2 cellular contexts compared by ENCODE assay signal in the genomic region with DNA sequence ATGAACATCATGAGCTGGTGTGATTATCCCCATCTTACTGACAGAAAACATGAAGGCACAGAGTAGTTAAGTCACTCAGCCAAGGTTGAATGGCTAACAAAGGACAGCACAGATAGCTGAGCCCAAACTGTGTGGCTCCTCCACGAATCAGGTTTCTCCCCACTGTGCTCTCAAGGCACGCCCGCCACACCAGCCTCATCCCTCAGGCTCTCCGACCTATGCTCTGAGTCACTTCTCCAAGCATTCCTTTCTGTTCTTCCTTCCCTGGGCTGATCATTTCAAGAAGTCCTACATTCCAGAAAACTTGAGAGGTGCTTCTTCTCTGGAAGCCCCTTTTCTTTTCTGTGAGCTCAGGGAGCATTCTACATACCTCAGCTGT.
TF ChIP-seq lines count a peak whose summit lies in the region.

No MANE protein-coding gene starts in this region.

TF ChIP-seq in HCT116, 20 proteins besides CTCF, POLR2A, EP300 and RAD21:
- TF ChIP-seq CEBPB (IDR thresholded peaks at IDR 0.05; ENCODE audit: low read depth) = no peak
- TF ChIP-seq EZH2phosphoT487 (IDR thresholded peaks at IDR 0.05; ENCODE audit: borderline replicate concordance) = no peak
- no peak for TF ChIP-seq ZNF274 (IDR thresholded peaks at IDR 0.05; ENCODE audit: low read depth, low read length)
- TF ChIP-seq JUND (IDR thresholded peaks at IDR 0.05) = no peak
- TF ChIP-seq, protein P1, sequence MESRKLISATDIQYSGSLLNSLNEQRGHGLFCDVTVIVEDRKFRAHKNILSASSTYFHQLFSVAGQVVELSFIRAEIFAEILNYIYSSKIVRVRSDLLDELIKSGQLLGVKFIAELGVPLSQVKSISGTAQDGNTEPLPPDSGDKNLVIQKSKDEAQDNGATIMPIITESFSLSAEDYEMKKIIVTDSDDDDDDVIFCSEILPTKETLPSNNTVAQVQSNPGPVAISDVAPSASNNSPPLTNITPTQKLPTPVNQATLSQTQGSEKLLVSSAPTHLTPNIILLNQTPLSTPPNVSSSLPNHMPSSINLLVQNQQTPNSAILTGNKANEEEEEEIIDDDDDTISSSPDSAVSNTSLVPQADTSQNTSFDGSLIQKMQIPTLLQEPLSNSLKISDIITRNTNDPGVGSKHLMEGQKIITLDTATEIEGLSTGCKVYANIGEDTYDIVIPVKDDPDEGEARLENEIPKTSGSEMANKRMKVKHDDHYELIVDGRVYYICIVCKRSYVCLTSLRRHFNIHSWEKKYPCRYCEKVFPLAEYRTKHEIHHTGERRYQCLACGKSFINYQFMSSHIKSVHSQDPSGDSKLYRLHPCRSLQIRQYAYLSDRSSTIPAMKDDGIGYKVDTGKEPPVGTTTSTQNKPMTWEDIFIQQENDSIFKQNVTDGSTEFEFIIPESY (IDR thresholded peaks at IDR 0.05; ENCODE audit: extremely low read depth, insufficient replicate concordance, low read length) = no peak
- no peak for TF ChIP-seq SIN3A (IDR thresholded peaks at IDR 0.05; ENCODE audit: low read depth)
- TF ChIP-seq ELF1 (IDR thresholded peaks at IDR 0.05; ENCODE audit: borderline replicate concordance, low read depth) = no peak
TF ChIP-seq in HCT116: peak in this region for 0.

TF ChIP-seq in K562, 482 proteins besides CTCF, POLR2A, EP300 and RAD21:
- TF ChIP-seq POLR2AphosphoS5 (IDR thresholded peaks at IDR 0.05; ENCODE audit: control insufficient read depth, insufficient read depth, low read depth, low read length) (peak; percentile 16; the same call in 1 of the 2 replicates), POLR3A (IDR thresholded peaks at IDR 0.05; ENCODE audit: borderline replicate concordance, extremely low read depth, insufficient read depth, insufficient read length) (no peak)
TF ChIP-seq in K562: peak in this region for 1.
